In the genomic region with DNA sequence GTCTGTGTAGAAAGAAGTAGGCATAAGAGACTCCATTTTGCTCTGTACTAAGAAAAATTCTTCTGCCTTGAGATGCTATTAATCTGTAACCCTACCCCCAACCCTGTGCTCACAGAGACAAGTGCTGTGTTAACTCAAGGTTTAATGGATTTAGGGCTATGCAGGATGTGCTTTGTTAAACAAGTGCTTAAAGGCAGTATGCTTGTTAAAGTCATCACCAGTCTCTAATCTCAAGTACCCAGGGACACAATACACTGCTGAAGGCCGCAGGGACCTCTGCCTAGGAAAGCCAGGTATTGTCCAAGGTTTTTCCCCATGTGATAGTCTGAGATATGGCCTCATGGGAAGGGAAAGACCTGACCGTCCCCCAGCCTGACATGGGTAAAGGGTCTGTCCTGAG, we compare ENCODE assay signal across 3 cellular contexts. TPM values are rescaled to one million over a fixed set of nuclear protein-coding genes. Genes with fewer than 3 reads are reported as not detected.
"Had no signal": no experiment of that assay in that cellular context is flagged by ENCODE, and none has a peak within 500 bp of the region (broad histone marks: within the 10 kb centered on the region; RNA-seq: fewer than 3 reads in every experiment).

No MANE protein-coding gene starts in this region.

RNA-seq across cellular contexts. Expression of a gene that starts 39.0 kb away (rescaled TPM):
- total RNA-seq: naive thymus-derived CD8-positive, alpha-beta T cell; right atrium auricular region; right lobe of liver had no signal
- polyA plus RNA-seq: naive thymus-derived CD8-positive, alpha-beta T cell had no signal
